ENCODE assay signal across 18 cellular contexts in the genomic region with DNA sequence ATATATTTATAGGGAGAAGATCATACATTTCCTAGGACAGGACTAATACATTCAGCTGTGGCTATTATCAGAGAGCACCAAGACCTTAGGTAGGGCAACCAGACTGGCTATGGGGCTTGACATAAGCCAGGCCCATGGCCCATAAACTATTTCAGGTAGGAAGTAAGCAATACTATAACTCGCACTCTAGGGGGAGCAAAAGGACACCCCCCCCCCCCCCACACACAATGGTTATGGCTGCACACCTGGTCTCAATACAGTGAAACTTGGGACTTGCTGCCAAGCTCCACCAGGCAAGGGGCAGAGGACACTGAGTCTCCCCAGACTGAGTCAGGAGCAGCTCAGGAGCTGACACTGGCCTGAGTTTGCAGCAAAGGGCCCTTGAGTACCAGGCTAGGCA.
DNase-seq lines count a peak whose midpoint lies in the region; ATAC-seq, FAIRE-seq and TF ChIP-seq lines count a peak whose summit lies in the region.
"Had no signal": no experiment of that assay in that cellular context is flagged by ENCODE, and none has a peak within 500 bp of the region (broad histone marks: within the 10 kb centered on the region; RNA-seq: fewer than 3 reads in every experiment).

No MANE protein-coding gene starts in this region.

- H2AK5ac ChIP-seq in H1 (ENCODE audit: low read depth, low read length): no peak overlapping the region

- TF ChIP-seq RAD21 in SK-N-SH (IDR thresholded peaks at IDR 0.05; ENCODE audit: low read length) (no peak), H1 (IDR thresholded peaks at IDR 0.05 in 1 of 2, conservative IDR thresholded peaks at IDR 0.05 in 1 of 2; ENCODE audit: low read depth in 2 of 2, low read length in 2 of 2) (peak in 1 of 2 experiments; percentile 22; a peak in 1 of 4 replicates)

- H3K4me2 ChIP-seq in SK-N-SH (no peak overlapping the region), MM.1S (ENCODE audit: low read depth, low read length) (no peak overlapping the region), H1 (ENCODE audit: insufficient read depth in 1 of 2, low read depth in 2 of 2, low read length in 2 of 2) (no peak overlapping the region), GM23248 (ENCODE audit: unreplicated experiment) (no peak overlapping the region)
- H3K4me2 ChIP-seq: A549, BLaER1 had no signal

- H3K27me3 ChIP-seq in SK-N-SH (ENCODE audit: insufficient read depth) (no peaks in the 10 kb centered on the region; the same call in 1 of the 2 replicates), MM.1S (replicated peaks; ENCODE audit: insufficient read depth, low read length) (no peaks in the 10 kb centered on the region), H1 (replicated peaks in 1 of 4; ENCODE audit: control insufficient read depth in 3 of 4, extremely low read depth in 1 of 4, insufficient read depth in 3 of 4, low read length in 3 of 4) (no peaks in the 10 kb centered on the region), GM23248 (replicated peaks; ENCODE audit: insufficient read depth) (no peaks in the 10 kb centered on the region)
- H3K27me3 ChIP-seq: BLaER1, breast epithelium, vagina had no signal

- no peak for TF ChIP-seq POLR2A in H1 (IDR thresholded peaks at IDR 0.05; ENCODE audit: control extremely low read depth in 1 of 2, low read depth in 2 of 2, low read length in 2 of 2)

- H3K23me2 ChIP-seq in H1 (ENCODE audit: low read depth, low read length): no peaks in the 10 kb centered on the region; the same call in 1 of the 2 replicates

- H3K4me3 ChIP-seq in SK-N-SH (ENCODE audit: low read depth in 2 of 2, low read length in 1 of 2) (no peak overlapping the region), MM.1S (ENCODE audit: low read length) (no peak overlapping the region), H1 (ENCODE audit: extremely low read depth in 1 of 4, insufficient read depth in 2 of 4, low read depth in 3 of 4, low read length in 4 of 4) (no peak overlapping the region), GM23248 (no peak overlapping the region)
- H3K4me3 ChIP-seq: A549, BLaER1, breast epithelium, suprapubic skin, vagina had no signal

- POLR2A ChIA-PET in SK-N-SH (lab: Yijun Ruan, JAX) (no interaction called here), H1 (lab: Charles Lee; ENCODE audit: partially characterized antibody) (no interaction called here)

- H4K20me1 ChIP-seq in SK-N-SH (ENCODE audit: insufficient read depth) (no peaks in the 10 kb centered on the region), MM.1S (ENCODE audit: insufficient read depth, low read length) (no peaks in the 10 kb centered on the region), H1 (replicated peaks in 1 of 2; ENCODE audit: control insufficient read depth in 1 of 2, insufficient read depth in 2 of 2, low read length in 2 of 2) (no peaks in the 10 kb centered on the region), GM23248 (ENCODE audit: insufficient read depth) (no peaks in the 10 kb centered on the region)
- H4K20me1 ChIP-seq: BLaER1 had no signal

- no peak for FAIRE-seq in H1 (lab: Jason Lieb, UNC)
- FAIRE-seq: A549 had no signal

- in situ Hi-C loops in GM23248 (cut with MboI): no loop called here

- no peak overlapping the region for H2BK15ac ChIP-seq in H1 (ENCODE audit: low read length)

- H2BK5ac ChIP-seq in H1 (ENCODE audit: low read depth, low read length): no peak overlapping the region

- H4K5ac ChIP-seq in H1 (ENCODE audit: insufficient read length, low read depth, low read length): no peak overlapping the region

- no peak overlapping the region for H3K4me3 Mint-ChIP-seq in progenitor cell of endocrine pancreas (ENCODE audit: low read depth)
- H3K4me3 Mint-ChIP-seq: activated CD4-positive, alpha-beta T cell treated with anti-CD3 and anti-CD28 coated beads, Interleukin-2, amount 10 ng/mL, durations not matched to agents 24 days and 14 days had no signal

- H3K9ac ChIP-seq in SK-N-SH (no peak overlapping the region), MM.1S (ENCODE audit: low read length) (no peak overlapping the region), H1 (replicated peaks in 1 of 4; ENCODE audit: extremely low read depth in 1 of 4, low read depth in 3 of 4, low read length in 3 of 4) (no peak overlapping the region), GM23248 (no peak overlapping the region)
- H3K9ac ChIP-seq: BLaER1 had no signal

- no peak overlapping the region for H3K23ac ChIP-seq in H1 (ENCODE audit: insufficient read length)

- TF ChIP-seq CTCF in SK-N-SH (IDR thresholded peaks at IDR 0.05) (no peak), MM.1S (IDR thresholded peaks at IDR 0.05; ENCODE audit: low read length) (peak; percentile 27), H1 (IDR thresholded peaks at IDR 0.05; ENCODE audit: control extremely low read depth in 1 of 3, insufficient read depth in 1 of 3, low read depth in 1 of 3, low read length in 3 of 3) (peak; percentile 20 to 45 (median 32); a peak in 3 of 4 replicates), progenitor cell of endocrine pancreas (IDR thresholded peaks at IDR 0.05; ENCODE audit: unreplicated experiment) (peak; percentile 32)

- 13% methylated on average over 1 of the region's 1 CpG for WGBS in SK-N-SH (ENCODE audit: low lambda C conversion rate)
- 43% methylated on average over 1 of the region's 1 CpG; no CpG with 5 or more reads in 1 of the 2 experiments for WGBS in H1 (ENCODE audit: extremely low coverage in 1 of 2, insufficient coverage in 1 of 2, insufficient read length in 1 of 2, insufficient replicate concordance in 2 of 2, low coverage in 1 of 2, low lambda C conversion rate in 2 of 2, missing lambda C conversion rate in 1 of 2), 2 experiments
- 25 to 50% methylated on average over 1 of the region's 1 CpG for whole genome bisulfite sequencing in GM23248 (ENCODE audit: low coverage in 1 of 2, low lambda C conversion rate in 2 of 2, missing lambda C conversion rate in 2 of 2), 2 experiments

- DNase-seq in SK-N-SH: peak; percentile 16
- peak; percentile 20 for DNase-seq in MM.1S
- no peak for DNase-seq in H1 (ENCODE audit: low read depth in 1 of 2, low spot score in 2 of 2)
- no peak for DNase-seq in progenitor cell of endocrine pancreas (ENCODE audit: low spot score, unreplicated experiment)
- DNase-seq in GM23248: no peak
- DNase-seq: activated CD4-positive, alpha-beta T cell treated with anti-CD3 and anti-CD28 coated beads, Interleukin-2, amount 10 ng/mL, durations not matched to agents 24 days and 14 days; foreskin melanocyte; hypothalamus; NCI-H1694; retina had no signal

- H3K79me2 ChIP-seq in SK-N-SH (ENCODE audit: insufficient read depth) (no peaks in the 10 kb centered on the region), MM.1S (ENCODE audit: low read length) (no peaks in the 10 kb centered on the region), H1 (ENCODE audit: control insufficient read depth in 1 of 2, insufficient read depth in 2 of 2, low read length in 2 of 2) (no peaks in the 10 kb centered on the region), GM23248 (ENCODE audit: insufficient read depth) (no peaks in the 10 kb centered on the region)

- H3K9me3 Mint-ChIP-seq in progenitor cell of endocrine pancreas (ENCODE audit: low read depth): peaks cover 5% of the 10 kb centered on the region

- peaks cover 20% of the 10 kb centered on the region for H3K27me3 Mint-ChIP-seq in progenitor cell of endocrine pancreas

- H2BK120ac ChIP-seq in H1 (replicated peaks; ENCODE audit: low read depth, low read length): no peak overlapping the region

- H3F3A ChIP-seq in SK-N-SH (replicated peaks; ENCODE audit: insufficient read depth): no peaks in the 10 kb centered on the region
- no peaks in the 10 kb centered on the region for H3F3A ChIP-seq in MM.1S (ENCODE audit: insufficient read depth, low read length)
- H3F3A ChIP-seq in GM23248 (ENCODE audit: insufficient read depth): no peaks in the 10 kb centered on the region

- CTCF ChIA-PET in SK-N-SH (lab: Yijun Ruan, JAX): interaction anchor here (0.6 to 1.1 kb wide), 2 partner anchors 57 to 79 kb away, joined by 3 to 4 read pairs; no protein-coding TSS in a partner anchor
- CTCF ChIA-PET in H1 (lab: Charles Lee; ENCODE audit: partially characterized antibody): interaction anchor here (0.8 to 2.3 kb wide), 17 partner anchors 9 to 181 kb away, joined by 3 to 14 read pairs (median 4); no protein-coding TSS in a partner anchor

- no peaks in the 10 kb centered on the region for H3K9me2 ChIP-seq in SK-N-SH
- no peaks in the 10 kb centered on the region for H3K9me2 ChIP-seq in MM.1S (replicated peaks; ENCODE audit: insufficient read depth, low read length)
- no peaks in the 10 kb centered on the region for H3K9me2 ChIP-seq in GM23248 (ENCODE audit: insufficient read depth)

- peaks cover 10% of the 10 kb centered on the region for H3K4me1 Mint-ChIP-seq in progenitor cell of endocrine pancreas (ENCODE audit: low read depth)

- no peak overlapping the region for H4K91ac ChIP-seq in H1 (replicated peaks; ENCODE audit: insufficient read length, low read length)

- TF ChIP-seq EP300 in SK-N-SH (IDR thresholded peaks at IDR 0.05; ENCODE audit: borderline replicate concordance in 1 of 2, low read depth in 1 of 2, low read length in 1 of 2) (no peak), H1 (IDR thresholded peaks at IDR 0.05; ENCODE audit: borderline replicate concordance in 1 of 2, low read depth in 2 of 2, low read length in 2 of 2) (no peak)

- H4K8ac ChIP-seq in H1 (ENCODE audit: extremely low read depth, insufficient read depth, low read length): no peak overlapping the region

- H3K56ac ChIP-seq in H1 (replicated peaks; ENCODE audit: insufficient read length, low read depth, low read length): no peak overlapping the region

- ATAC-seq in SK-N-SH treated with all-trans-retinoic acid at 6 μM for 48 hours: no peak
- ATAC-seq in HG03571 (IDR thresholded peaks at IDR 0.05; ENCODE audit: unreplicated experiment): no peak
- ATAC-seq in HG02870 (IDR thresholded peaks at IDR 0.05; ENCODE audit: unreplicated experiment): no peak

- no peak overlapping the region for H2BK12ac ChIP-seq in H1 (ENCODE audit: low read depth, low read length)

- no peaks in the 10 kb centered on the region for H3K4me1 ChIP-seq in SK-N-SH (ENCODE audit: control insufficient read depth in 1 of 2, insufficient read depth in 2 of 2, low read depth in 1 of 2, low read length in 1 of 2)
- H3K4me1 ChIP-seq in MM.1S (ENCODE audit: low read length): no peaks in the 10 kb centered on the region
- peaks cover 6 to 21% (median 10%) of the 10 kb centered on the region in 4 experiments; a peak in 4 of 7 replicates for H3K4me1 ChIP-seq in H1 (replicated peaks in 1 of 4; ENCODE audit: control insufficient read depth in 3 of 4, insufficient read depth in 4 of 4, low read length in 3 of 4)
- H3K4me1 ChIP-seq in GM23248 (ENCODE audit: insufficient read depth): no peaks in the 10 kb centered on the region
- H3K4me1 ChIP-seq: A549, breast epithelium, suprapubic skin, vagina had no signal

- no peaks in the 10 kb centered on the region for H3K79me1 ChIP-seq in H1 (ENCODE audit: low read depth, low read length)

- H3K36me3 ChIP-seq in SK-N-SH (replicated peaks in 1 of 2; ENCODE audit: control insufficient read depth in 1 of 2, insufficient read depth in 2 of 2, low read length in 1 of 2) (no peaks in the 10 kb centered on the region), MM.1S (replicated peaks; ENCODE audit: insufficient read depth, low read length) (no peaks in the 10 kb centered on the region), H1 (ENCODE audit: control insufficient read depth in 2 of 4, insufficient read depth in 4 of 4, low read length in 3 of 4) (peaks cover 0 to 5% (median 0%) of the 10 kb centered on the region in 4 experiments; a peak in 2 of 8 replicates), GM23248 (ENCODE audit: low read depth) (no peaks in the 10 kb centered on the region)
- H3K36me3 ChIP-seq: BLaER1, breast epithelium, suprapubic skin, vagina had no signal

- H3K27ac Mint-ChIP-seq in progenitor cell of endocrine pancreas: no peak overlapping the region
- H3K27ac Mint-ChIP-seq: activated CD4-positive, alpha-beta T cell treated with anti-CD3 and anti-CD28 coated beads, Interleukin-2, amount 10 ng/mL, durations not matched to agents 24 days and 14 days had no signal

- H3K18ac ChIP-seq in H1 (ENCODE audit: extremely low read depth, low read length): no peak overlapping the region

- H3K36me3 Mint-ChIP-seq in progenitor cell of endocrine pancreas (ENCODE audit: insufficient read depth): no peaks in the 10 kb centered on the region

- no peak overlapping the region for H2AFZ ChIP-seq in SK-N-SH (ENCODE audit: low read depth)
- no peak overlapping the region for H2AFZ ChIP-seq in MM.1S (ENCODE audit: low read length)
- H2AFZ ChIP-seq in H1 (ENCODE audit: low read length): peak overlapping the region; percentile 74; the same call in 1 of the 2 replicates
- no peak overlapping the region for H2AFZ ChIP-seq in GM23248

- no peak overlapping the region for H3K14ac ChIP-seq in H1 (ENCODE audit: insufficient read length)

- H2BK20ac ChIP-seq in H1 (ENCODE audit: low read length): no peak overlapping the region

- no peak overlapping the region for H3K4ac ChIP-seq in H1 (replicated peaks; ENCODE audit: insufficient read length, low read depth, low read length)

- no peak overlapping the region for H3K27ac ChIP-seq in SK-N-SH (ENCODE audit: low read depth in 2 of 2, low read length in 1 of 2)
- H3K27ac ChIP-seq in MM.1S (ENCODE audit: low read length): no peak overlapping the region
- no peak overlapping the region for H3K27ac ChIP-seq in H1 (ENCODE audit: low read depth, low read length)
- no peak overlapping the region for H3K27ac ChIP-seq in GM23248
- H3K27ac ChIP-seq: A549, BLaER1, breast epithelium, suprapubic skin, vagina had no signal

- H3K9me3 ChIP-seq in SK-N-SH: no peaks in the 10 kb centered on the region
- no peaks in the 10 kb centered on the region for H3K9me3 ChIP-seq in MM.1S (replicated peaks; ENCODE audit: insufficient read depth, low read length)
- H3K9me3 ChIP-seq in H1 (ENCODE audit: insufficient read depth in 2 of 2, low read depth in 1 of 2, low read length in 1 of 2): peaks cover 5 to 12% of the 10 kb centered on the region in 2 experiments
- no peaks in the 10 kb centered on the region for H3K9me3 ChIP-seq in GM23248 (ENCODE audit: low read depth)
- H3K9me3 ChIP-seq: breast epithelium, vagina had no signal

Comparison
In these comparisons a context has a peak if more than half of its experiments do, and no peak if none do; other contexts are left out.
1. DNase-seq: peak in SK-N-SH (single experiment) and MM.1S (single experiment); none in H1 (0 of 2), progenitor cell of endocrine pancreas (single experiment) and GM23248 (single experiment).